ENCODE assay signal across 11 cellular contexts in genomic region chr18:58865714-58866113, GRCh38. TPM values are rescaled to one million over a fixed set of nuclear protein-coding genes. Genes with fewer than 3 reads are reported as not detected.
DNase-seq lines count a peak whose midpoint lies in the region; ATAC-seq and TF ChIP-seq lines count a peak whose summit lies in the region.
"Had no signal": no experiment of that assay in that cellular context is flagged by ENCODE, and none has a peak within 500 bp of the region (broad histone marks: within the 10 kb centered on the region; RNA-seq: fewer than 3 reads in every experiment).

No MANE protein-coding gene starts in this region.

- H3K79me2 ChIP-seq in GM23248 (ENCODE audit: insufficient read depth): peaks cover 79% of the 10 kb centered on the region

- peaks cover 16% of the 10 kb centered on the region for H3K36me3 ChIP-seq in GM23248 (ENCODE audit: low read depth)
- peaks cover 10 to 11% of the 10 kb centered on the region in 2 donors for H3K36me3 ChIP-seq in ascending aorta
- peaks cover 54% of the 10 kb centered on the region for H3K36me3 ChIP-seq in iPS-18a (ENCODE audit: control insufficient read depth, low read depth, low read length)
- peaks cover 6 to 26% (median 15%) of the 10 kb centered on the region in 4 donors for H3K36me3 ChIP-seq in stomach
- H3K36me3 ChIP-seq in CD4-positive, alpha-beta memory T cell (ENCODE audit: insufficient read depth, low read length): no peaks in the 10 kb centered on the region

- H3F3A ChIP-seq in GM23248 (ENCODE audit: insufficient read depth): peaks cover 27% of the 10 kb centered on the region

- TF ChIP-seq CTCF in ascending aorta (IDR thresholded peaks at IDR 0.05): no peak
- TF ChIP-seq CTCF in stomach (IDR thresholded peaks at IDR 0.05): no peak

- DNase-seq in GM23248 (peak; percentile 54), ascending aorta (ENCODE audit: low spot score in 2 of 2) (no peak), stomach (no peak), COLO829 (ENCODE audit: low spot score) (no peak), RPMI8226 (no peak)
- no peak for DNase-seq in CD4-positive, alpha-beta memory T cell
- DNase-seq: Karpas-422, PC-9 had no signal

- in situ Hi-C loops in GM23248 (cut with MboI): no loop called here

- H3K4me3 ChIP-seq in GM23248 (peak overlapping the region; percentile 58), ascending aorta (peak overlapping the region in 1 of 2 donors; percentile 69), iPS-18a (ENCODE audit: low read length) (peak overlapping the region; percentile 66), stomach (no peak overlapping the region)
- H3K4me3 ChIP-seq in CD4-positive, alpha-beta memory T cell (ENCODE audit: low read length in 2 of 2): no peak overlapping the region
- H3K4me3 ChIP-seq: PC-9 had no signal

- no peak for ATAC-seq in GM18861 (IDR thresholded peaks at IDR 0.05; ENCODE audit: unreplicated experiment)
- ATAC-seq: stimulated activated effector memory CD8-positive, alpha-beta T cell treated with anti-CD3 and anti-CD28 coated beads, Interleukin-12 subunit alpha, Interleukin-12 subunit beta, amount 100 ng/mL, for 72 hours had no signal

- TF ChIP-seq EP300 in stomach (IDR thresholded peaks at IDR 0.05): no peak

- H4K20me1 ChIP-seq in GM23248 (ENCODE audit: insufficient read depth): no peaks in the 10 kb centered on the region

- H3K9ac ChIP-seq in GM23248: peak overlapping the region; percentile 95
- peak overlapping the region; percentile 84 for H3K9ac ChIP-seq in iPS-18a (ENCODE audit: low read length)

- peaks cover 61% of the 10 kb centered on the region for H3K4me1 ChIP-seq in GM23248 (ENCODE audit: insufficient read depth)
- H3K4me1 ChIP-seq in ascending aorta: peaks cover 12 to 68% of the 10 kb centered on the region in 2 donors
- peaks cover 67% of the 10 kb centered on the region for H3K4me1 ChIP-seq in iPS-18a (ENCODE audit: control insufficient read depth, low read depth, low read length)
- peaks cover 25 to 76% (median 50%) of the 10 kb centered on the region in 4 donors for H3K4me1 ChIP-seq in stomach
- H3K4me1 ChIP-seq in CD4-positive, alpha-beta memory T cell (ENCODE audit: insufficient read depth, low read length): peaks cover 8% of the 10 kb centered on the region

- H3K4me2 ChIP-seq in GM23248 (ENCODE audit: unreplicated experiment): peak overlapping the region; percentile 82
- H3K4me2 ChIP-seq: PC-9 had no signal

- peak overlapping the region; percentile 45 for H2AFZ ChIP-seq in GM23248
- H2AFZ ChIP-seq: PC-9 had no signal

- no peaks in the 10 kb centered on the region for H3K9me3 ChIP-seq in GM23248 (ENCODE audit: low read depth)
- no peaks in the 10 kb centered on the region for H3K9me3 ChIP-seq in ascending aorta
- H3K9me3 ChIP-seq in iPS-18a (ENCODE audit: control insufficient read depth, low read depth, low read length): peaks cover 5% of the 10 kb centered on the region
- no peaks in the 10 kb centered on the region for H3K9me3 ChIP-seq in stomach
- no peaks in the 10 kb centered on the region for H3K9me3 ChIP-seq in CD4-positive, alpha-beta memory T cell (ENCODE audit: control insufficient read depth in 1 of 2, low read length in 2 of 2)

- CTCF ChIA-PET in CD4-positive, alpha-beta memory T cell (lab: Charles Lee; ENCODE audit: partially characterized antibody): no interaction called here

- H3K4me1 Mint-ChIP-seq in CD4-positive, alpha-beta memory T cell: peaks cover 9 to 34% (median 13%) of the 10 kb centered on the region in 4 donors

- peaks cover 4 to 9% of the 10 kb centered on the region in 2 donors for H3K36me3 Mint-ChIP-seq in CD4-positive, alpha-beta memory T cell

- peaks cover 41 to 43% of the 10 kb centered on the region in 2 donors for H3K27me3 Mint-ChIP-seq in CD4-positive, alpha-beta memory T cell

- H3K4me3 Mint-ChIP-seq in CD4-positive, alpha-beta memory T cell: no peak overlapping the region
- H3K4me3 Mint-ChIP-seq: stimulated activated effector memory CD8-positive, alpha-beta T cell treated with anti-CD3 and anti-CD28 coated beads, Interleukin-12 subunit alpha, Interleukin-12 subunit beta, amount 100 ng/mL, for 72 hours had no signal

- 25 to 28% methylated on average over 9 of the region's 9 CpGs for WGBS in GM23248 (ENCODE audit: low coverage in 1 of 2, low lambda C conversion rate in 2 of 2, missing lambda C conversion rate in 2 of 2), 2 experiments
- WGBS in stomach, 5 donors: 82 to 92% (median 91%) methylated on average over 9 of the region's 9 CpGs

- H3K27me3 ChIP-seq in GM23248 (replicated peaks; ENCODE audit: insufficient read depth) (no peaks in the 10 kb centered on the region), ascending aorta (no peaks in the 10 kb centered on the region), iPS-18a (ENCODE audit: control insufficient read depth, insufficient read depth, low read length) (no peaks in the 10 kb centered on the region), stomach (peaks cover 0 to 10% (median 0%) of the 10 kb centered on the region in 3 donors)
- peaks cover 9% of the 10 kb centered on the region for H3K27me3 ChIP-seq in CD4-positive, alpha-beta memory T cell (ENCODE audit: insufficient read depth, low read length)

- peak overlapping the region; percentile 89 for H3K27ac ChIP-seq in GM23248
- peak overlapping the region; percentile 99 to 100 for H3K27ac ChIP-seq in ascending aorta
- peak overlapping the region; percentile 96 for H3K27ac ChIP-seq in iPS-18a (ENCODE audit: low read length)
- H3K27ac ChIP-seq in stomach: peak overlapping the region in 3 of 5 donors; percentile 31 to 96 (median 96)
- H3K27ac ChIP-seq in CD4-positive, alpha-beta memory T cell (ENCODE audit: low read depth, low read length): no peak overlapping the region
- H3K27ac ChIP-seq: PC-9 had no signal

- POLR2A ChIA-PET in CD4-positive, alpha-beta memory T cell (lab: Charles Lee; ENCODE audit: partially characterized antibody): no interaction called here

- intact Hi-C loops in ascending aorta (cut with DNase I) (loop anchor here (2.0 to 5.0 kb wide), 2 partner anchors 17 to 47 kb away; no protein-coding TSS in a partner anchor), stomach (cut with DNase I; ENCODE audit: low total_unique reads) (no loop called here)
- intact Hi-C loops in CD4-positive, alpha-beta memory T cell (cut with micrococcal nuclease): no loop called here

- no peak for TF ChIP-seq POLR2A in stomach (IDR thresholded peaks at IDR 0.05)

- H3K27ac Mint-ChIP-seq in CD4-positive, alpha-beta memory T cell: no peak overlapping the region
- H3K27ac Mint-ChIP-seq: stimulated activated effector memory CD8-positive, alpha-beta T cell treated with anti-CD3 and anti-CD28 coated beads, Interleukin-12 subunit alpha, Interleukin-12 subunit beta, amount 100 ng/mL, for 72 hours had no signal

- no peaks in the 10 kb centered on the region for H3K9me2 ChIP-seq in GM23248 (ENCODE audit: insufficient read depth)

- H3K9me3 Mint-ChIP-seq in CD4-positive, alpha-beta memory T cell: peaks cover 0 to 5% (median under 1%) of the 10 kb centered on the region in 8 donors
- H3K9me3 Mint-ChIP-seq: stimulated activated effector memory CD8-positive, alpha-beta T cell treated with anti-CD3 and anti-CD28 coated beads, Interleukin-12 subunit alpha, Interleukin-12 subunit beta, amount 100 ng/mL, for 72 hours had no signal

RNA-seq across cellular contexts. Expression of gene ZNF532, which starts 1.0 kb away (rescaled TPM):
- 19.0 and 31.9 TPM in 2 replicates for total RNA-seq in GM23248 (2014; rRNA removed; shearing (Covaris generic))
- polyA plus RNA-seq in GM23248 (2016; fragmentation: Nextera tagmentation; extraction: Ambion mirVana) (13.2 and 14.3 TPM in 2 replicates), stomach (1 to 10 TPM; 9.5 to 9.6 (median 9.6) TPM)
- total RNA-seq in ascending aorta (161 TPM), stomach (10 to 100 TPM in 4 of 5 donors, 1 to 10 TPM in 1; 2.9 to 53.7 (median 46.8) TPM)
- 1 to 10 TPM; 7.8 to 9.2 TPM for total RNA-seq in CD4-positive, alpha-beta memory T cell
- 1 to 10 TPM in 1 of 2 donors, not detected in 1; 1.1 TPM for polyA plus RNA-seq in CD4-positive, alpha-beta memory T cell

Comparison
In these comparisons a context has a peak if more than half of its experiments do, and no peak if none do; other contexts are left out.
1. H3K4me3 ChIP-seq: peak in GM23248 (single experiment) and iPS-18a (single experiment); none in stomach (0 of 4) and CD4-positive, alpha-beta memory T cell (0 of 2).